22 cellular contexts compared by ENCODE assay signal in the genomic region with DNA sequence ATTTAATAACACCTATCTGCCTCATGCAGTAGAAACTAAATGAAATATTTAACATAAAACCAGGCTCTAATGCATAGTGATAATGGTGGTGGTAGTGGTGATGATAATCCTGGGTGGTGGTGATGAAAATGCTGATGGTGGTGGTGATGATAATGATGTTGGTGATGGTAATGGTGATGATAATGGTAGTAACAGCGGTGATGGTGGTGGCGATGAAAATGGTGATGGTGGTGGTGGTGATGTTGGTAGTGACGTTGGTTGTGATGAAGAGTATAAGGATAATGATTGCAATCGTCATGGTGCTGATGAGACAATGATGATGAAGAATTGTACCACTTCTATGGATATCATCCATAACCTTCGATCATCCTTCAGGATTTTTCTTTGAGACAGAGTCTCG.
"Had no signal": no experiment of that assay in that cellular context is flagged by ENCODE, and none has a peak within 500 bp of the region (broad histone marks: within the 10 kb centered on the region; RNA-seq: fewer than 3 reads in every experiment).

No MANE protein-coding gene starts in this region.

- FAIRE-seq: endometrium, frontal cortex, islet of Langerhans, keratinocyte had no signal

- H3K4me1 ChIP-seq: colonic mucosa, foreskin keratinocyte, left lung, lower lobe of right lung had no signal

- H3K27me3 ChIP-seq: colonic mucosa, foreskin keratinocyte, gastroesophageal sphincter, heart left ventricle, hepatocyte, left lung had no signal

- ATAC-seq: effector memory CD8-positive, alpha-beta T cell; esophagus mucosa; foreskin keratinocyte; gastroesophageal sphincter; heart left ventricle; left cardiac atrium; left lung; left ventricle myocardium superior; lower lobe of right lung; mucosa of descending colon had no signal

- H3K36me3 ChIP-seq: colonic mucosa, gastroesophageal sphincter, heart left ventricle, left lung, lower lobe of right lung had no signal

- DNase-seq: colonic mucosa; cortex of kidney; effector CD8-positive, alpha-beta T cell; effector memory CD8-positive, alpha-beta T cell; endodermal cell; erythroblast; foreskin keratinocyte; heart left ventricle; left cardiac atrium; left lung; left ventricle myocardium superior; lower lobe of right lung; mesenchymal stem cell; mucosa of descending colon had no signal

- H3K9me3 ChIP-seq: colonic mucosa, gastroesophageal sphincter, heart left ventricle, left lung, lower lobe of right lung, mucosa of descending colon had no signal

- H3K4me3 ChIP-seq: colonic mucosa, gastroesophageal sphincter, heart left ventricle, hepatocyte, left lung, lower lobe of right lung, mucosa of descending colon had no signal

- H3K27ac ChIP-seq: colonic mucosa, epithelial cell of prostate, foreskin keratinocyte, gastroesophageal sphincter, heart left ventricle, left lung, lower lobe of right lung had no signal

- H3K4me2 ChIP-seq: hepatocyte had no signal
